In the genomic region with DNA sequence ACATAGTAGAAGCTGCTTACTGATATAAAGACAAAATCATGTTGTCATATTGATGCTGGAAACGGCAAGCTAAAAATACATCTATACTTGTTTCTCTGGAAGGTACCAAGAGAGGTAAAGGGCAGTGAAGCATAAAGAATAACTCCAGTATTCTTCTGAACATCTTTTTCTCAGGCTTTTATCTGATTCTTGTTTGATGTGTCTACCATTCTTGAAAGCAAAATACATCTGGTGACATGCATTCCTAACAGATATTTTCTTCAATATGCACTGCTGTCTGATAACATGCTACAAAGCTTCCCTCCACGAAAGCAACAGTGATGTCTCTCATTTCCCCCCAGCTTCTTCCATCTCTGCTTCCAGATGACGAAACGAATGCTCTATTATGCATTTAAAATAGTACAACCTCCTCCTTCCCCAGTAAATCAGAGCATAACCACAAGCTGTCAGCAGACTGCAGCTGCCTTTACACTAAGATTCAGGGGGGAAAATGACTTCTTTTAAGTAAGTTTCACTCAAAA, we compare ENCODE assay signal across 10 cellular contexts.
DNase-seq lines count a peak whose midpoint lies in the region; ATAC-seq lines count a peak whose summit lies in the region.
"Had no signal": no experiment of that assay in that cellular context is flagged by ENCODE, and none has a peak within 500 bp of the region (broad histone marks: within the 10 kb centered on the region; RNA-seq: fewer than 3 reads in every experiment).

No MANE protein-coding gene starts in this region.

- ATAC-seq in activated T-cell treated with anti-CD3 and anti-CD28 coated beads, Interleukin-2, amount 50 U/mL, for 72 hours (replicated peaks in 1 of 2): peak in 1 of 2 donors; percentile 30
- ATAC-seq in stimulated activated memory B cell treated with anti-CD40 and anti-IgM and Interleukin-4, amounts not matched to agents 10 μg/mL and 1 μg/mL and 100 μg/mL, for 72 hours: no peak
- ATAC-seq in GM21619 (IDR thresholded peaks at IDR 0.05; ENCODE audit: unreplicated experiment) (no peak), HG03342 (IDR thresholded peaks at IDR 0.05; ENCODE audit: unreplicated experiment) (no peak)

- H3K9me3 Mint-ChIP-seq in activated T-cell treated with anti-CD3 and anti-CD28 coated beads, Interleukin-2, amount 50 U/mL, for 72 hours: no peaks in the 10 kb centered on the region
- H3K9me3 Mint-ChIP-seq in stimulated activated memory B cell treated with anti-CD40 and anti-IgM and Interleukin-4, amounts not matched to agents 10 μg/mL and 1 μg/mL and 100 μg/mL, for 72 hours: no peaks in the 10 kb centered on the region

- peaks cover 41% of the 10 kb centered on the region for H3K4me1 Mint-ChIP-seq in activated T-cell treated with anti-CD3 and anti-CD28 coated beads, Interleukin-2, amount 50 U/mL, for 72 hours (ENCODE audit: low read depth)
- peaks cover 7% of the 10 kb centered on the region for H3K4me1 Mint-ChIP-seq in stimulated activated memory B cell treated with anti-CD40 and anti-IgM and Interleukin-4, amounts not matched to agents 10 μg/mL and 1 μg/mL and 100 μg/mL, for 72 hours

- peak overlapping the region; percentile 60 to 77 for H3K4me3 Mint-ChIP-seq in activated T-cell treated with anti-CD3 and anti-CD28 coated beads, Interleukin-2, amount 50 U/mL, for 72 hours
- H3K4me3 Mint-ChIP-seq in stimulated activated memory B cell treated with anti-CD40 and anti-IgM and Interleukin-4, amounts not matched to agents 10 μg/mL and 1 μg/mL and 100 μg/mL, for 72 hours: no peak overlapping the region

- peaks cover 0 to 4% of the 10 kb centered on the region in 2 donors for H3K36me3 Mint-ChIP-seq in activated T-cell treated with anti-CD3 and anti-CD28 coated beads, Interleukin-2, amount 50 U/mL, for 72 hours (ENCODE audit: insufficient read depth in 2 of 2)
- no peaks in the 10 kb centered on the region for H3K36me3 Mint-ChIP-seq in stimulated activated memory B cell treated with anti-CD40 and anti-IgM and Interleukin-4, amounts not matched to agents 10 μg/mL and 1 μg/mL and 100 μg/mL, for 72 hours

- H3K27me3 Mint-ChIP-seq in activated T-cell treated with anti-CD3 and anti-CD28 coated beads, Interleukin-2, amount 50 U/mL, for 72 hours (ENCODE audit: low read depth): no peaks in the 10 kb centered on the region
- no peaks in the 10 kb centered on the region for H3K27me3 Mint-ChIP-seq in stimulated activated memory B cell treated with anti-CD40 and anti-IgM and Interleukin-4, amounts not matched to agents 10 μg/mL and 1 μg/mL and 100 μg/mL, for 72 hours

- peak overlapping the region; percentile 81 for H3K27ac Mint-ChIP-seq in activated T-cell treated with anti-CD3 and anti-CD28 coated beads, Interleukin-2, amount 50 U/mL, for 72 hours
- peak overlapping the region; percentile 5 for H3K27ac Mint-ChIP-seq in stimulated activated memory B cell treated with anti-CD40 and anti-IgM and Interleukin-4, amounts not matched to agents 10 μg/mL and 1 μg/mL and 100 μg/mL, for 72 hours

- no peak for DNase-seq in activated T-cell treated with anti-CD3 and anti-CD28 coated beads, Interleukin-2, amount 50 U/mL, for 72 hours
- DNase-seq in activated T-cell treated with anti-CD3 and anti-CD28 coated beads, Interleukin-2, amount 50 U/mL, for 1 hour: no peak
- DNase-seq in NOMO-1 treated with dmso at 0.1 percent for 144 hours (lab: John Stamatoyannopoulos, UW; ENCODE audit: unreplicated experiment): peak; percentile 45
- DNase-seq in cerebellar cortex (ENCODE audit: low spot score): peak; percentile 78
- DNase-seq in dermis blood vessel endothelial cell: no peak
- DNase-seq: activated CD8-positive, alpha-beta memory T cell treated with anti-CD3 and anti-CD28 coated beads for 24 hours; RPMI8226 had no signal

Comparison
In these comparisons a context has a peak if more than half of its experiments do, and no peak if none do; other contexts are left out.
1. DNase-seq: peak in NOMO-1 treated with dmso at 0.1 percent for 144 hours (single experiment) and cerebellar cortex (single experiment); none in activated T-cell treated with anti-CD3 and anti-CD28 coated beads, Interleukin-2, amount 50 U/mL, for 72 hours (0 of 2), activated T-cell treated with anti-CD3 and anti-CD28 coated beads, Interleukin-2, amount 50 U/mL, for 1 hour (single experiment) and dermis blood vessel endothelial cell (single experiment).